In genomic region chr6:106097368-106098231, GRCh38 we compare ENCODE assay signal across 9 cellular contexts. TPM values are rescaled to one million over a fixed set of nuclear protein-coding genes. Genes with fewer than 3 reads are reported as not detected.
DNase-seq lines count a peak whose midpoint lies in the region; ATAC-seq, FAIRE-seq and TF ChIP-seq lines count a peak whose summit lies in the region.
"Had no signal": no experiment of that assay in that cellular context is flagged by ENCODE, and none has a peak within 500 bp of the region (broad histone marks: within the 10 kb centered on the region; RNA-seq: fewer than 3 reads in every experiment).

No MANE protein-coding gene starts in this region.

- H3F3A ChIP-seq in GM23338 (replicated peaks; ENCODE audit: low read depth) = no peaks in the 10 kb centered on the region

- H3K4me2 ChIP-seq in GM23338 (peak overlapping the region; percentile 79), fibroblast of lung (ENCODE audit: extremely low read depth, insufficient read depth, low read length) (peak overlapping the region; percentile 92), parathyroid adenoma (ENCODE audit: low read length) (peak overlapping the region; percentile 11)

- no peaks in the 10 kb centered on the region for H3K9me3 Mint-ChIP-seq in GM23338

- H3K79me2 ChIP-seq in GM23338 (replicated peaks; ENCODE audit: insufficient read depth) = no peaks in the 10 kb centered on the region
- H3K79me2 ChIP-seq in fibroblast of lung (ENCODE audit: control insufficient read depth, insufficient read depth, low read length) = peaks cover 2% of the 10 kb centered on the region
- H3K79me2 ChIP-seq in parathyroid adenoma = no peaks in the 10 kb centered on the region

- no peak overlapping the region for H3K27ac ChIP-seq in GM23338 (ENCODE audit: low read depth)
- H3K27ac ChIP-seq in fibroblast of lung (ENCODE audit: insufficient read depth, low read length) = peak overlapping the region; percentile 91
- peak overlapping the region; percentile 48 for H3K27ac ChIP-seq in parathyroid adenoma

- H3K27ac Mint-ChIP-seq in GM23338 = no peak overlapping the region; the same call in 1 of the 2 replicates

- no peak for TF ChIP-seq POLR2A in GM12891 (IDR thresholded peaks at IDR 0.05; ENCODE audit: low read depth, low read length)

- H3K4me3 ChIP-seq in GM23338 (peak overlapping the region; percentile 52), MG63 (peak overlapping the region; percentile 49), fibroblast of lung (replicated peaks in 1 of 4; ENCODE audit: control extremely low read depth in 1 of 4, insufficient read depth in 1 of 4, low read depth in 3 of 4, low read length in 4 of 4) (peak overlapping the region; percentile 55 to 92 (median 62)), parathyroid adenoma (ENCODE audit: low read depth, low read length) (peak overlapping the region; percentile 7)

- ATAC-seq in GM23338 = peak; percentile 29

- H3K27me3 ChIP-seq in GM23338 (ENCODE audit: insufficient read depth) (peaks cover 38% of the 10 kb centered on the region), MG63 (no peaks in the 10 kb centered on the region), fibroblast of lung (ENCODE audit: control insufficient read depth, insufficient read depth, low read length) (no peaks in the 10 kb centered on the region), parathyroid adenoma (ENCODE audit: control insufficient read depth, insufficient read depth, low read length) (no peaks in the 10 kb centered on the region)

- peaks cover 39% of the 10 kb centered on the region for H3K4me1 ChIP-seq in GM23338 (ENCODE audit: insufficient read depth)
- H3K4me1 ChIP-seq in fibroblast of lung (ENCODE audit: control insufficient read depth, extremely low read depth, insufficient read depth, low read length) = peaks cover 3% of the 10 kb centered on the region
- H3K4me1 ChIP-seq in parathyroid adenoma = no peaks in the 10 kb centered on the region

- H3K36me3 ChIP-seq in GM23338 (ENCODE audit: insufficient read depth) (no peaks in the 10 kb centered on the region), MG63 (no peaks in the 10 kb centered on the region), fibroblast of lung (ENCODE audit: control insufficient read depth, insufficient read depth, low read length) (no peaks in the 10 kb centered on the region), parathyroid adenoma (ENCODE audit: control insufficient read depth, insufficient read depth, low read length) (no peaks in the 10 kb centered on the region)

- no peak for DNase-seq in GM12891 (ENCODE audit: insufficient read length, low spot score)
- DNase-seq in GM23338 (ENCODE audit: low spot score) = no peak
- DNase-seq in MG63 = no peak
- peak; percentile 34 for DNase-seq in activated CD8-positive, alpha-beta memory T cell treated with anti-CD3 and anti-CD28 coated beads, Interleukin-2, amount 50 U/mL, for 1 hour (ENCODE audit: extremely low read depth)
- DNase-seq in fibroblast of lung (ENCODE audit: low read depth in 2 of 2) = peak; percentile 58 to 81
- DNase-seq in HTR-8/SVneo (ENCODE audit: insufficient read length, low spot score) = no peak
- no peak for DNase-seq in NCI-H1417 treated with DMSO at 0.1 percent for 48 hours (lab: John Stamatoyannopoulos, UW)

- TF ChIP-seq CTCF in GM23338 (conservative IDR thresholded peaks at IDR 0.05; ENCODE audit: low read depth in 2 of 2) (no peak), fibroblast of lung (conservative IDR thresholded peaks at IDR 0.05 in 1 of 2, IDR thresholded peaks at IDR 0.05 in 1 of 2; ENCODE audit: low read depth in 1 of 2, low read length in 2 of 2) (no peak), parathyroid adenoma (IDR thresholded peaks at IDR 0.05) (no peak)

- FAIRE-seq in GM12891 (lab: Jason Lieb, UNC) = peak; percentile 93
- FAIRE-seq in HTR-8/SVneo (lab: Jason Lieb, UNC) = no peak
- FAIRE-seq: endometrium had no signal

- no peaks in the 10 kb centered on the region for H3K36me3 Mint-ChIP-seq in GM23338 (ENCODE audit: low read depth)

- H4K20me1 ChIP-seq in GM23338 (replicated peaks; ENCODE audit: insufficient read depth) (no peaks in the 10 kb centered on the region), fibroblast of lung (ENCODE audit: control insufficient read depth, extremely low read depth, insufficient read depth, low read length) (no peaks in the 10 kb centered on the region)

- H3K9ac ChIP-seq in fibroblast of lung (ENCODE audit: insufficient read depth, low read length) = peak overlapping the region; percentile 44
- H3K9ac ChIP-seq in parathyroid adenoma = no peak overlapping the region

- peak overlapping the region; percentile 71 for H3K4me3 Mint-ChIP-seq in GM23338

- H3K27me3 Mint-ChIP-seq in GM23338 (ENCODE audit: insufficient read depth, low read depth, poor library complexity) = peaks cover 28% of the 10 kb centered on the region

- H3K4me1 Mint-ChIP-seq in GM23338 = peaks cover 44% of the 10 kb centered on the region

- H2AFZ ChIP-seq in GM23338 = peak overlapping the region; percentile 78
- peak overlapping the region; percentile 85 for H2AFZ ChIP-seq in fibroblast of lung (ENCODE audit: low read length)
- no peak overlapping the region for H2AFZ ChIP-seq in parathyroid adenoma

- H3K9me3 ChIP-seq in MG63 (no peaks in the 10 kb centered on the region), fibroblast of lung (ENCODE audit: control insufficient read depth, insufficient read depth, low read depth, low read length) (no peaks in the 10 kb centered on the region), parathyroid adenoma (ENCODE audit: control insufficient read depth, low read length) (no peaks in the 10 kb centered on the region)

- H3K9me2 ChIP-seq in GM23338 (ENCODE audit: insufficient read depth) = no peaks in the 10 kb centered on the region

TF ChIP-seq in GM12891, 5 proteins besides CTCF, POLR2A, EP300 and RAD21:
- TF ChIP-seq POLR2AphosphoS5 (IDR thresholded peaks at IDR 0.05; ENCODE audit: low read depth, low read length) = no peak
- no peak for TF ChIP-seq POU2F2 (IDR thresholded peaks at IDR 0.05; ENCODE audit: low read depth, low read length)
- 0 out of 2 replicates have a peak, but pooled peaks have one; percentile 19 for TF ChIP-seq SPI1 (IDR thresholded peaks at IDR 0.05; ENCODE audit: low read depth, low read length)
- no peak for TF ChIP-seq PAX5 (IDR thresholded peaks at IDR 0.05; ENCODE audit: insufficient read depth, low read length, severe bottlenecking)

TF ChIP-seq in GM23338, 12 proteins besides CTCF, POLR2A, EP300 and RAD21 (continues in another document):
- TF ChIP-seq ZNF331 (CRISPR knock-in tag; IDR thresholded peaks at IDR 0.05; ENCODE audit: low read depth) (no peak), JUNB (IDR thresholded peaks at IDR 0.05; ENCODE audit: unreplicated experiment) (no peak), CREB1 (CRISPR knock-in tag; IDR thresholded peaks at IDR 0.05; ENCODE audit: low read depth) (no peak), ZNF114 (CRISPR knock-in tag; IDR thresholded peaks at IDR 0.05) (no peak), NANOG (IDR thresholded peaks at IDR 0.05; ENCODE audit: borderline replicate concordance) (no peak), EZH2 (IDR thresholded peaks at IDR 0.05; ENCODE audit: low read depth, unreplicated experiment) (no peak)

RNA-seq across cellular contexts. Expression of gene PRDM1, which starts 11.5 kb away (rescaled TPM):
- 2.4 TPM for polyA plus RNA-seq in GM12891 (2012; ENCODE audit: low read depth, missing spikeins)
- total RNA-seq in GM23338 (2014; rRNA removed; shearing (Covaris generic)) = 0.62 and 0.73 TPM in 2 replicates
- polyA plus RNA-seq in GM23338 (2016; fragmentation: Nextera tagmentation; extraction: Ambion mirVana) = 0.65 and 0.90 TPM in 2 replicates
- not detected in 2 replicates for total RNA-seq in MG63 (2014; rRNA removed; shearing (Covaris generic); ENCODE audit: low replicate concordance)
- 2.3 and 5.4 TPM in 2 replicates for total RNA-seq in fibroblast of lung
- 2.8 TPM in 2 replicates for polyA plus RNA-seq in fibroblast of lung
- 1.9 and 2.1 TPM in 2 replicates for polyA plus RNA-seq in fibroblast of lung (2012)
- 5.4 and 9.6 TPM in 2 replicates for polyA minus RNA-seq in fibroblast of lung (ENCODE audit: low replicate concordance)

Comparison
In these comparisons a context has a peak if more than half of its experiments do, and no peak if none do; other contexts are left out.
1. DNase-seq: peak in activated CD8-positive, alpha-beta memory T cell treated with anti-CD3 and anti-CD28 coated beads, Interleukin-2, amount 50 U/mL, for 1 hour (single experiment) and fibroblast of lung (2 of 2); none in GM12891 (single experiment), GM23338 (single experiment), MG63 (single experiment), HTR-8/SVneo (single experiment) and NCI-H1417 treated with DMSO at 0.1 percent for 48 hours (single experiment).
2. H3K4me2 ChIP-seq: peak in every context shown above with its lines; median percentile 92 in fibroblast of lung; 79 in GM23338; 11 in parathyroid adenoma.
3. H3K4me3 ChIP-seq: peak in every context shown above with its lines; median percentile 62 in fibroblast of lung; 52 in GM23338; 49 in MG63; 7 in parathyroid adenoma.